28 cellular contexts compared by ENCODE assay signal in genomic region chr10:120209124-120209523, GRCh38.
"Had no signal": no experiment of that assay in that cellular context is flagged by ENCODE, and none has a peak within 500 bp of the region (broad histone marks: within the 10 kb centered on the region; RNA-seq: fewer than 3 reads in every experiment).

No MANE protein-coding gene starts in this region.

- FAIRE-seq: K562 had no signal

- H3K27ac ChIP-seq: ascending aorta, cardiac muscle cell, WERI-Rb-1 had no signal

- H3K27me3 ChIP-seq: ascending aorta, cardiac muscle cell had no signal

- H3K36me3 ChIP-seq: ascending aorta, cardiac muscle cell, WERI-Rb-1 had no signal

- H3K4me1 ChIP-seq: ascending aorta had no signal

- H3K4me3 ChIP-seq: ascending aorta, cardiac muscle cell, K562 had no signal

- ATAC-seq: activated CD8-positive, alpha-beta memory T cell treated with anti-CD3 and anti-CD28 coated beads, Interleukin-2, amount 10 ng/mL, durations not matched to agents 7 days and 5 days; K562 had no signal

- H3K9me3 ChIP-seq: ascending aorta had no signal

- DNase-seq: activated CD4-positive, alpha-beta memory T cell treated with anti-CD3 and anti-CD28 coated beads, Interleukin-2, amount 10 ng/mL, durations not matched to agents 7 days and 5 days; activated CD4-positive, alpha-beta T cell treated with anti-CD3 and anti-CD28 coated beads for 1 hour; activated CD4-positive, alpha-beta T cell treated with anti-CD3 and anti-CD28 coated beads for 48 hours; activated CD4-positive, CD25-positive, alpha-beta regulatory T cell; activated CD8-positive, alpha-beta memory T cell treated with anti-CD3 and anti-CD28 coated beads for 24 hours; activated CD8-positive, alpha-beta memory T cell treated with anti-CD3 and anti-CD28 coated beads, Interleukin-2, amount 10 ng/mL, durations not matched to agents 7 days and 5 days; activated CD8-positive, alpha-beta memory T cell treated with anti-CD3 and anti-CD28 coated beads, Interleukin-2, amount 50 U/mL, for 48 hours; activated effector memory CD4-positive, alpha-beta T cell treated with Interleukin-2 at 50 U/mL for 16 hours; activated naive CD8-positive, alpha-beta T cell treated with anti-CD3 and anti-CD28 coated beads, Interleukin-2, amount 10 ng/mL, durations not matched to agents 7 days and 5 days; activated T-cell treated with anti-CD3 and anti-CD28 coated beads, Interleukin-2, amount 50 U/mL, for 48 hours; amygdala; NCI-H1105; NCI-H1417 treated with DMSO at 0.1 percent for 48 hours; NCI-H1694; NCI-H1930; NCI-H2081 treated with DMSO at 0.1 percent for 48 hours; NCI-H446; NCI-H510A treated with DMSO at 0.1 percent for 48 hours; NK-92 treated with Interleukin-12 subunit alpha and Interleukin-12 subunit beta, amount 100 ng/mL, for 24 hours; OCI-M1; Right ventricle myocardium superior; SW 1271; T-helper 1 cell; T1000; WERI-Rb-1 had no signal
